Comparison of ENCODE assay signal across 2 cellular contexts in genomic region chr10:80164596-80164995, GRCh38.
TF ChIP-seq lines count a peak whose summit lies in the region.

No MANE protein-coding gene starts in this region.

TF ChIP-seq in IMR-90, 13 proteins besides CTCF, POLR2A, EP300 and RAD21:
- no peak for TF ChIP-seq SMC3 (IDR thresholded peaks at IDR 0.05; ENCODE audit: low read depth, low read length)
- TF ChIP-seq FOS (IDR thresholded peaks at IDR 0.05; ENCODE audit: low read depth, low read length) = no peak
- TF ChIP-seq RCOR1 (IDR thresholded peaks at IDR 0.05; ENCODE audit: insufficient replicate concordance, low read length) = no peak

TF ChIP-seq in K562, 482 proteins besides CTCF, POLR2A, EP300 and RAD21:
- TF ChIP-seq ZNF444 (CRISPR knock-in tag; IDR thresholded peaks at IDR 0.05) = no peak
- no peak for TF ChIP-seq SMAD2 (IDR thresholded peaks at IDR 0.05; ENCODE audit: low read depth, low read length)
- TF ChIP-seq ZEB2 (IDR thresholded peaks at IDR 0.05) = no peak
- TF ChIP-seq BCOR (IDR thresholded peaks at IDR 0.05) = peak; percentile 80
- TF ChIP-seq ZC3H4 (CRISPR knock-in tag; IDR thresholded peaks at IDR 0.05; ENCODE audit: borderline replicate concordance) = no peak
- no peak for TF ChIP-seq ZNF124 (CRISPR knock-in tag; IDR thresholded peaks at IDR 0.05)
- TF ChIP-seq SREBF1 (IDR thresholded peaks at IDR 0.05; ENCODE audit: borderline replicate concordance, low read depth, low read length) = no peak
- no peak for TF ChIP-seq DLX4 (CRISPR knock-in tag; IDR thresholded peaks at IDR 0.05)
- TF ChIP-seq ZBTB8A (IDR thresholded peaks at IDR 0.05; ENCODE audit: partially characterized antibody) = no peak
- 0 out of 2 replicates have a peak, but pooled peaks have one; percentile 24 for TF ChIP-seq ZFP91 (CRISPR knock-in tag; IDR thresholded peaks at IDR 0.05)
- peak; percentile 31 to 58; a peak in 2 of 4 replicates for TF ChIP-seq KDM1A (IDR thresholded peaks at IDR 0.05)
- TF ChIP-seq SMARCA5 (IDR thresholded peaks at IDR 0.05) = peak; percentile 87; the same call in 1 of the 2 replicates
- TF ChIP-seq RBM25 (IDR thresholded peaks at IDR 0.05; ENCODE audit: low read depth, low read length, severe bottlenecking) = peak; percentile 93
- TF ChIP-seq ZFP36 (IDR thresholded peaks at IDR 0.05; ENCODE audit: low read depth, low read length, partially characterized antibody) = peak; percentile 89
- no peak for TF ChIP-seq ETV1 (tag; conservative IDR thresholded peaks at IDR 0.05; ENCODE audit: low read depth)
